ENCODE assay signal across 12 cellular contexts in genomic region chr11:111975076-111975806, GRCh38. TPM values are rescaled to one million over a fixed set of nuclear protein-coding genes. Genes with fewer than 3 reads are reported as not detected.
DNase-seq lines count a peak whose midpoint lies in the region; ATAC-seq and TF ChIP-seq lines count a peak whose summit lies in the region.
"Had no signal": no experiment of that assay in that cellular context is flagged by ENCODE, and none has a peak within 500 bp of the region (broad histone marks: within the 10 kb centered on the region; RNA-seq: fewer than 3 reads in every experiment).

No MANE protein-coding gene starts in this region.

- H3K9me3 Mint-ChIP-seq in GM23338, result no peaks in the 10 kb centered on the region
- no peaks in the 10 kb centered on the region for H3K9me3 Mint-ChIP-seq in activated CD4-positive, alpha-beta T cell treated with anti-CD3 and anti-CD28 coated beads for 36 hours (ENCODE audit: low read depth)
- H3K9me3 Mint-ChIP-seq in stimulated activated naive B cell treated with anti-CD40 and anti-IgM and Interleukin-4, amounts not matched to agents 10 μg/mL and 1 μg/mL and 100 μg/mL, for 72 hours, result no peaks in the 10 kb centered on the region

- no peak overlapping the region for H2AFZ ChIP-seq in GM23338

- CTCF ChIA-PET in activated CD4-positive, alpha-beta T cell treated with anti-CD3 and anti-CD28 coated beads for 36 hours (lab: Charles Lee), result interaction anchor here (1.4 kb wide), 1 partner anchor 10 kb away, joined by 3 read pairs; no protein-coding TSS in a partner anchor

- H3K27me3 Mint-ChIP-seq in GM23338 (ENCODE audit: insufficient read depth, low read depth, poor library complexity), result peaks cover 17% of the 10 kb centered on the region
- peaks cover 27% of the 10 kb centered on the region for H3K27me3 Mint-ChIP-seq in activated CD4-positive, alpha-beta T cell treated with anti-CD3 and anti-CD28 coated beads for 36 hours
- peaks cover 32 to 39% of the 10 kb centered on the region in 2 donors for H3K27me3 Mint-ChIP-seq in stimulated activated naive B cell treated with anti-CD40 and anti-IgM and Interleukin-4, amounts not matched to agents 10 μg/mL and 1 μg/mL and 100 μg/mL, for 72 hours

- H3K36me3 ChIP-seq in GM23338 (ENCODE audit: insufficient read depth), result no peaks in the 10 kb centered on the region
- peaks cover 44% of the 10 kb centered on the region for H3K36me3 ChIP-seq in WERI-Rb-1
- H3K36me3 ChIP-seq in cardiac muscle cell, result peaks cover under 1% of the 10 kb centered on the region
- H3K36me3 ChIP-seq in subcutaneous abdominal adipose tissue (ENCODE audit: control insufficient read depth in 5 of 5, insufficient read depth in 5 of 5, low read length in 5 of 5), result peaks cover 0 to 2% (median 0%) of the 10 kb centered on the region in 5 donors
- H3K36me3 ChIP-seq: MG63, ovary had no signal

- H3K27me3 ChIP-seq in GM23338 (ENCODE audit: insufficient read depth), result no peaks in the 10 kb centered on the region
- H3K27me3 ChIP-seq in WERI-Rb-1 (ENCODE audit: insufficient read depth, low read depth, severe bottlenecking), result no peaks in the 10 kb centered on the region
- H3K27me3 ChIP-seq in cardiac muscle cell, result no peaks in the 10 kb centered on the region
- peaks cover 0 to 3% (median 0%) of the 10 kb centered on the region in 5 donors for H3K27me3 ChIP-seq in subcutaneous abdominal adipose tissue (ENCODE audit: control insufficient read depth in 5 of 5, insufficient read depth in 4 of 5, low read length in 5 of 5)
- H3K27me3 ChIP-seq: MG63, ovary had no signal

- no peak overlapping the region for H3K27ac Mint-ChIP-seq in GM23338
- no peak overlapping the region for H3K27ac Mint-ChIP-seq in activated CD4-positive, alpha-beta T cell treated with anti-CD3 and anti-CD28 coated beads for 36 hours
- H3K27ac Mint-ChIP-seq in stimulated activated naive B cell treated with anti-CD40 and anti-IgM and Interleukin-4, amounts not matched to agents 10 μg/mL and 1 μg/mL and 100 μg/mL, for 72 hours, result no peak overlapping the region

- H3K4me1 ChIP-seq in GM23338 (ENCODE audit: insufficient read depth) (peaks cover 17% of the 10 kb centered on the region), cardiac muscle cell (ENCODE audit: low read depth) (peaks cover 25% of the 10 kb centered on the region), subcutaneous abdominal adipose tissue (ENCODE audit: control insufficient read depth in 5 of 5, insufficient read depth in 5 of 5, low read length in 5 of 5) (peaks cover 0 to 40% (median 33%) of the 10 kb centered on the region in 5 donors)

- no peaks in the 10 kb centered on the region for H3K9me3 ChIP-seq in WERI-Rb-1 (ENCODE audit: severe bottlenecking)
- no peaks in the 10 kb centered on the region for H3K9me3 ChIP-seq in cardiac muscle cell (ENCODE audit: low read depth)
- no peaks in the 10 kb centered on the region for H3K9me3 ChIP-seq in subcutaneous abdominal adipose tissue (ENCODE audit: control insufficient read depth in 5 of 5, low read length in 5 of 5)
- H3K9me3 ChIP-seq: MG63, ovary had no signal

- H3K9ac ChIP-seq in subcutaneous abdominal adipose tissue (ENCODE audit: low read length in 5 of 5), result no peak overlapping the region

- H3K27ac ChIP-seq in GM23338 (ENCODE audit: low read depth) (no peak overlapping the region), WERI-Rb-1 (no peak overlapping the region), cardiac muscle cell (peak overlapping the region; percentile 65), subcutaneous abdominal adipose tissue (ENCODE audit: low read depth, low read length) (peak overlapping the region; percentile 82)

- no peaks in the 10 kb centered on the region for H3K9me2 ChIP-seq in GM23338 (ENCODE audit: insufficient read depth)

- TF ChIP-seq CTCF in GM23338 (conservative IDR thresholded peaks at IDR 0.05; ENCODE audit: low read depth in 2 of 2) (peak; percentile 9 to 27; a peak in 2 of 4 replicates), WERI-Rb-1 (IDR thresholded peaks at IDR 0.05; ENCODE audit: low read depth, low read length) (peak; percentile 10; the same call in 1 of the 2 replicates), cardiac muscle cell (IDR thresholded peaks at IDR 0.05; ENCODE audit: low read depth, low read length) (no peak)

- no peak overlapping the region for H3K4me3 Mint-ChIP-seq in GM23338
- no peak overlapping the region for H3K4me3 Mint-ChIP-seq in activated CD4-positive, alpha-beta T cell treated with anti-CD3 and anti-CD28 coated beads for 36 hours
- H3K4me3 Mint-ChIP-seq in stimulated activated naive B cell treated with anti-CD40 and anti-IgM and Interleukin-4, amounts not matched to agents 10 μg/mL and 1 μg/mL and 100 μg/mL, for 72 hours, result no peak overlapping the region

- no peak for TF ChIP-seq POLR2A in GM18505 (IDR thresholded peaks at IDR 0.05; ENCODE audit: borderline replicate concordance, extremely low read depth, insufficient read depth, insufficient read length)

- no peak overlapping the region for H3K4me2 ChIP-seq in GM23338

- no peaks in the 10 kb centered on the region for H4K20me1 ChIP-seq in GM23338 (replicated peaks; ENCODE audit: insufficient read depth)

- POLR2A ChIA-PET in activated CD4-positive, alpha-beta T cell treated with anti-CD3 and anti-CD28 coated beads for 36 hours (lab: Charles Lee), result no interaction called here

- peaks cover 25% of the 10 kb centered on the region for H3K4me1 Mint-ChIP-seq in GM23338
- peaks cover 11% of the 10 kb centered on the region for H3K4me1 Mint-ChIP-seq in activated CD4-positive, alpha-beta T cell treated with anti-CD3 and anti-CD28 coated beads for 36 hours
- peaks cover 14 to 27% of the 10 kb centered on the region in 2 donors for H3K4me1 Mint-ChIP-seq in stimulated activated naive B cell treated with anti-CD40 and anti-IgM and Interleukin-4, amounts not matched to agents 10 μg/mL and 1 μg/mL and 100 μg/mL, for 72 hours

- ATAC-seq in GM23338 (no peak), GM18505 (IDR thresholded peaks at IDR 0.05; ENCODE audit: unreplicated experiment) (no peak)
- ATAC-seq in activated CD4-positive, alpha-beta T cell treated with anti-CD3 and anti-CD28 coated beads for 36 hours, result no peak
- ATAC-seq in stimulated activated naive B cell treated with anti-CD40 and anti-IgM and Interleukin-4, amounts not matched to agents 10 μg/mL and 1 μg/mL and 100 μg/mL, for 72 hours (replicated peaks), result no peak

- H3F3A ChIP-seq in GM23338 (replicated peaks; ENCODE audit: low read depth), result peaks cover 5% of the 10 kb centered on the region; the same call in 1 of the 2 replicates

- no peak overlapping the region for H3K4me3 ChIP-seq in GM23338
- H3K4me3 ChIP-seq in WERI-Rb-1 (ENCODE audit: low read depth, low read length), result no peak overlapping the region
- no peak overlapping the region for H3K4me3 ChIP-seq in cardiac muscle cell
- no peak overlapping the region for H3K4me3 ChIP-seq in subcutaneous abdominal adipose tissue (ENCODE audit: low read depth in 1 of 5, low read length in 5 of 5)
- H3K4me3 ChIP-seq: MG63, ovary had no signal

- intact Hi-C loops in activated CD4-positive, alpha-beta T cell treated with anti-CD3 and anti-CD28 coated beads for 36 hours (cut with DNase I, micrococcal nuclease), result no loop called here

- no peak for DNase-seq in GM23338 (ENCODE audit: low spot score)
- no peak for DNase-seq in WERI-Rb-1
- no peak for DNase-seq in cardiac muscle cell (ENCODE audit: low read depth in 1 of 2, low spot score in 1 of 2)
- DNase-seq in activated CD4-positive, alpha-beta T cell treated with anti-CD3 and anti-CD28 coated beads for 36 hours, result no peak
- DNase-seq in stimulated activated naive B cell treated with anti-CD40 and anti-IgM and Interleukin-4, amounts not matched to agents 10 μg/mL and 1 μg/mL and 100 μg/mL, for 72 hours, result no peak
- no peak for DNase-seq in COR-L47 (lab: John Stamatoyannopoulos, UW)
- DNase-seq: MG63, ovary, T-helper 1 cell had no signal

- H3K36me3 Mint-ChIP-seq in GM23338 (ENCODE audit: low read depth), result peaks cover 6% of the 10 kb centered on the region; the same call in 2 of the 3 replicates
- peaks cover 1% of the 10 kb centered on the region for H3K36me3 Mint-ChIP-seq in activated CD4-positive, alpha-beta T cell treated with anti-CD3 and anti-CD28 coated beads for 36 hours (ENCODE audit: low read depth)
- H3K36me3 Mint-ChIP-seq in stimulated activated naive B cell treated with anti-CD40 and anti-IgM and Interleukin-4, amounts not matched to agents 10 μg/mL and 1 μg/mL and 100 μg/mL, for 72 hours, result no peaks in the 10 kb centered on the region

- no peaks in the 10 kb centered on the region for H3K79me2 ChIP-seq in GM23338 (replicated peaks; ENCODE audit: insufficient read depth)

TF ChIP-seq in GM23338, 12 proteins besides CTCF, POLR2A, EP300 and RAD21 (continues in another document):
- TF ChIP-seq CREB1 (CRISPR knock-in tag; IDR thresholded peaks at IDR 0.05; ENCODE audit: low read depth) (no peak), EZH2 (IDR thresholded peaks at IDR 0.05; ENCODE audit: low read depth, unreplicated experiment) (no peak), EZH2phosphoT487 (IDR thresholded peaks at IDR 0.05; ENCODE audit: unreplicated experiment) (no peak), STAT1 (IDR thresholded peaks at IDR 0.05; ENCODE audit: unreplicated experiment) (no peak), NANOG (IDR thresholded peaks at IDR 0.05; ENCODE audit: borderline replicate concordance) (no peak), ZNF114 (CRISPR knock-in tag; IDR thresholded peaks at IDR 0.05) (no peak)

RNA-seq across cellular contexts. Expression of gene DIXDC1, which starts 38.1 kb away (rescaled TPM):
- 17.2 and 18.1 TPM in 2 replicates for total RNA-seq in GM23338 (2014; rRNA removed; shearing (Covaris generic))
- polyA plus RNA-seq in GM23338 (2016; fragmentation: Nextera tagmentation; extraction: Ambion mirVana) (9.4 and 9.6 TPM in 2 replicates), cardiac muscle cell (26.5 and 35.0 TPM in 2 replicates)
- 40.7 and 42.6 TPM in 2 replicates for total RNA-seq in cardiac muscle cell
- 10 to 100 TPM in 1 of 2 experiments, 1 to 10 TPM in 1; 10.0 to 14.0 TPM for total RNA-seq in activated CD4-positive, alpha-beta T cell treated with anti-CD3 and anti-CD28 coated beads for 36 hours

RNA-seq across cellular contexts. Expression of gene DLAT, which starts 50.0 kb away (rescaled TPM):
- 58.4 and 66.5 TPM in 2 replicates for total RNA-seq in GM23338 (2014; rRNA removed; shearing (Covaris generic))
- polyA plus RNA-seq in GM23338 (2016; fragmentation: Nextera tagmentation; extraction: Ambion mirVana) (25.2 and 31.8 TPM in 2 replicates), cardiac muscle cell (94.7 and 110 TPM in 2 replicates)
- total RNA-seq in cardiac muscle cell, result 70.6 and 77.9 TPM in 2 replicates
- total RNA-seq in activated CD4-positive, alpha-beta T cell treated with anti-CD3 and anti-CD28 coated beads for 36 hours, result 10 to 100 TPM; 47.8 to 49.1 TPM

RNA-seq across cellular contexts. Expression of gene C11orf52, which starts 56.5 kb away (rescaled TPM):
- 1.0 TPM in 1 of 2 replicates, not detected in the other for total RNA-seq in GM23338 (2014; rRNA removed; shearing (Covaris generic))
- polyA plus RNA-seq in GM23338 (2016; fragmentation: Nextera tagmentation; extraction: Ambion mirVana) (4.1 and 4.7 TPM in 2 replicates), cardiac muscle cell (7.6 and 8.5 TPM in 2 replicates)
- 5.5 and 7.4 TPM in 2 replicates for total RNA-seq in cardiac muscle cell
- total RNA-seq in activated CD4-positive, alpha-beta T cell treated with anti-CD3 and anti-CD28 coated beads for 36 hours, result not detected
- total RNA-seq: frontal cortex had no signal

Comparison
In these comparisons a context has a peak if more than half of its experiments do, and no peak if none do; other contexts are left out.
1. H3K27ac ChIP-seq: peak in cardiac muscle cell (single experiment) and subcutaneous abdominal adipose tissue (single experiment); none in GM23338 (single experiment) and WERI-Rb-1 (single experiment).